In genomic region chr10:63390521-63390920, GRCh38 we compare ENCODE assay signal across 35 cellular contexts.
"Had no signal": no experiment of that assay in that cellular context is flagged by ENCODE, and none has a peak within 500 bp of the region (broad histone marks: within the 10 kb centered on the region; RNA-seq: fewer than 3 reads in every experiment).

No MANE protein-coding gene starts in this region.

- H3K27me3 ChIP-seq: colonic mucosa, esophagus squamous epithelium, heart right ventricle, right atrium auricular region, suprapubic skin, transverse colon, upper lobe of right lung, uterus had no signal

- H3K9me3 ChIP-seq: colonic mucosa, mucosa of descending colon, prostate gland, suprapubic skin, uterus had no signal

- H3K4me1 ChIP-seq: colonic mucosa, prostate gland, uterus had no signal

- H3K4me3 Mint-ChIP-seq: dendritic cell treated with granulocyte-macrophage colony-stimulating factor and Interleukin-4, amounts not matched to agents 40 ng/mL and 50 ng/mL, for 4 days; mesothelial cell of epicardium; natural killer cell treated with Interleukin-12 subunit alpha and Interleukin-12 subunit beta and Interleukin-15 and Interleukin-18, amount 100 ng/mL, for 72 hours; neural crest cell; stimulated activated naive CD8-positive, alpha-beta T cell treated with anti-CD3 and anti-CD28 coated beads, Interleukin-15, amount 100 ng/mL, for 72 hours had no signal

- H3K4me2 ChIP-seq: smooth muscle cell had no signal

- H3K4me3 ChIP-seq: colonic mucosa, esophagus squamous epithelium, heart right ventricle, lung, mucosa of descending colon, prostate gland, right atrium auricular region, smooth muscle cell, suprapubic skin, transverse colon, upper lobe of right lung, uterus had no signal

- ATAC-seq: heart right ventricle; left colon; left ventricle myocardium superior; mucosa of descending colon; natural killer cell treated with Interleukin-12 subunit alpha and Interleukin-12 subunit beta and Interleukin-15 and Interleukin-18, amount 100 ng/mL, for 72 hours; sciatic nerve; stimulated activated naive CD8-positive, alpha-beta T cell treated with anti-CD3 and anti-CD28 coated beads, Interleukin-15, amount 100 ng/mL, for 72 hours; upper lobe of right lung had no signal

- H3K27ac Mint-ChIP-seq: dendritic cell treated with granulocyte-macrophage colony-stimulating factor and Interleukin-4, amounts not matched to agents 40 ng/mL and 50 ng/mL, for 4 days; mesothelial cell of epicardium had no signal

- H3K4me1 Mint-ChIP-seq: mesothelial cell of epicardium had no signal

- DNase-seq: colonic mucosa; effector CD8-positive, alpha-beta T cell; esophagus squamous epithelium; foreskin melanocyte; glutamatergic neuron; heart right ventricle; hippocampal formation; islet precursor cell; kidney glomerular epithelial cell; left colon; left ventricle myocardium superior; mesenchymal stem cell; mucosa of descending colon; naive B cell; nucleus accumbens; stimulated activated CD4-positive, alpha-beta T cell treated with anti-CD3 and anti-CD28 coated beads, Interleukin-12 subunit alpha, Interleukin-12 subunit beta, amount 100 ng/mL, for 4 hours; stimulated activated CD4-positive, alpha-beta T cell treated with anti-CD3 and anti-CD28 coated beads, Interleukin-1b, Interleukin-23, amount 100 ng/mL, for 48 hours; stimulated activated CD4-positive, alpha-beta T cell treated with anti-CD3 and anti-CD28 coated beads, Interleukin-4, amount 100 ng/mL, for 1 hour; stimulated activated CD8-positive, alpha-beta memory T cell treated with anti-CD3 and anti-CD28 coated beads, Interleukin-4, amount 100 ng/mL, for 48 hours; stimulated activated naive CD4-positive, alpha-beta T cell; stimulated activated naive CD8-positive, alpha-beta T cell treated with anti-CD3 and anti-CD28 coated beads, Interleukin-15, amount 100 ng/mL, for 72 hours; transverse colon; upper lobe of right lung; uterus had no signal

- H3K27me3 Mint-ChIP-seq: naive B cell; stimulated activated naive CD8-positive, alpha-beta T cell treated with anti-CD3 and anti-CD28 coated beads, Interleukin-15, amount 100 ng/mL, for 72 hours had no signal

- FAIRE-seq: endothelial cell of umbilical vein had no signal

- H3K36me3 ChIP-seq: colonic mucosa, esophagus squamous epithelium, heart right ventricle, prostate gland, right atrium auricular region, suprapubic skin, transverse colon, upper lobe of right lung, uterus had no signal

- H3K27ac ChIP-seq: colonic mucosa, esophagus squamous epithelium, heart right ventricle, prostate gland, right atrium auricular region, suprapubic skin, transverse colon, upper lobe of right lung, uterus had no signal
